28 cellular contexts compared by ENCODE assay signal in genomic region chr19:45822716-45823115, GRCh38. TPM values are rescaled to one million over a fixed set of nuclear protein-coding genes. Genes with fewer than 3 reads are reported as not detected.
DNase-seq lines count a peak whose midpoint lies in the region; ATAC-seq, FAIRE-seq and TF ChIP-seq lines count a peak whose summit lies in the region.
"Had no signal": no experiment of that assay in that cellular context is flagged by ENCODE, and none has a peak within 500 bp of the region (broad histone marks: within the 10 kb centered on the region; RNA-seq: fewer than 3 reads in every experiment).

No MANE protein-coding gene starts in this region.

- H3K27me3 ChIP-seq in IMR-90 (ENCODE audit: control insufficient read depth, insufficient read depth, low read length) (no peaks in the 10 kb centered on the region), bronchial epithelial cell (ENCODE audit: control insufficient read depth, insufficient read depth, low read length) (no peaks in the 10 kb centered on the region), neuronal stem cell (ENCODE audit: control insufficient read depth in 3 of 3, insufficient read depth in 3 of 3, low read depth in 1 of 3, low read length in 3 of 3) (no peaks in the 10 kb centered on the region), foreskin keratinocyte (no peaks in the 10 kb centered on the region)
- H3K27me3 ChIP-seq: BE2C; BLaER1 treated with 17β-estradiol and CSF1 and Interleukin-3, amounts not matched to agents 10 nM and 100 nM had no signal

- no peak overlapping the region for H4K5ac ChIP-seq in IMR-90 (ENCODE audit: low read depth, low read length)

- TF ChIP-seq POLR2A in IMR-90 (IDR thresholded peaks at IDR 0.05; ENCODE audit: low read depth, low read length): no peak

- in situ Hi-C loops in IMR-90 (cut with MboI; ENCODE audit: low sequenced_read_pairs): no loop called here

- no peak overlapping the region for H3K4me2 ChIP-seq in IMR-90 (ENCODE audit: low read depth, low read length)
- no peak overlapping the region for H3K4me2 ChIP-seq in neuronal stem cell (ENCODE audit: insufficient read depth, low read length, poor library complexity, severe bottlenecking)
- H3K4me2 ChIP-seq: A549; BLaER1 treated with 17β-estradiol and CSF1 and Interleukin-3, amounts not matched to agents 10 nM and 100 nM; GM23338 had no signal

- no peak overlapping the region for H4K8ac ChIP-seq in IMR-90 (ENCODE audit: low read depth in 2 of 2, low read length in 2 of 2)
- no peak overlapping the region for H4K8ac ChIP-seq in neuronal stem cell (ENCODE audit: low read depth, low read length)

- no TSS peak for BruUV-seq in IMR-90 (replicated peaks; lab: Mats Ljungman, UMichigan)

- H3K4ac ChIP-seq in IMR-90 (ENCODE audit: low read depth, low read length): no peak overlapping the region
- no peak overlapping the region for H3K4ac ChIP-seq in neuronal stem cell (ENCODE audit: low read length)

- H3K9ac ChIP-seq in IMR-90 (ENCODE audit: low read depth, low read length) (no peak overlapping the region), neuronal stem cell (ENCODE audit: low read depth, low read length, poor library complexity) (peak overlapping the region; percentile 34)
- H3K9ac ChIP-seq: BLaER1 treated with 17β-estradiol and CSF1 and Interleukin-3, amounts not matched to agents 10 nM and 100 nM had no signal

- no peak overlapping the region for H3K4me3 ChIP-seq in IMR-90 (ENCODE audit: insufficient read depth, low read depth, low read length)
- H3K4me3 ChIP-seq in bronchial epithelial cell (ENCODE audit: low read depth, low read length): no peak overlapping the region
- H3K4me3 ChIP-seq in neuronal stem cell (ENCODE audit: low read length in 2 of 2): no peak overlapping the region
- H3K4me3 ChIP-seq: A549; BLaER1 treated with 17β-estradiol and CSF1 and Interleukin-3, amounts not matched to agents 10 nM and 100 nM; GM23338 had no signal

- DNase-seq in ELR (ENCODE audit: low read depth) (peak; percentile 17), IMR-90 (no peak), bronchial epithelial cell (ENCODE audit: low read depth) (peak; percentile 14), neuronal stem cell (ENCODE audit: low spot score) (no peak), foreskin keratinocyte (no peak), NCI-H2029 treated with DMSO at 0.1 percent for 48 hours (lab: John Stamatoyannopoulos, UW) (no peak), ecto neural progenitor cell (ENCODE audit: low spot score) (no peak), COLO829 (ENCODE audit: low spot score) (no peak)
- DNase-seq: 8988T; ACHN; AML-193; BE2C; Calu3; CD4-positive, alpha-beta T cell; CD8-positive, alpha-beta memory T cell; COR-L47; DMS53; DMS79 treated with DMSO at 0.1 percent for 48 hours; H9; HFFc6 had no signal

- H4K91ac ChIP-seq in IMR-90 (ENCODE audit: insufficient read depth, low read depth, low read length): no peak overlapping the region
- H4K91ac ChIP-seq in neuronal stem cell (ENCODE audit: low read depth, low read length, poor library complexity): no peak overlapping the region

- no peak overlapping the region for H3K14ac ChIP-seq in IMR-90 (replicated peaks; ENCODE audit: low read depth, low read length)
- H3K14ac ChIP-seq in neuronal stem cell (ENCODE audit: low read length): no peak overlapping the region

- no peak for ATAC-seq in IMR-90 (ENCODE audit: low read depth)
- no peak for ATAC-seq in foreskin keratinocyte
- ATAC-seq: A549, GM23338, HCT116 had no signal

- H3K36me3 ChIP-seq in IMR-90 (ENCODE audit: control insufficient read depth, insufficient read depth, low read length) (peaks cover 77% of the 10 kb centered on the region), bronchial epithelial cell (ENCODE audit: control insufficient read depth, insufficient read depth, low read length) (peaks cover 39% of the 10 kb centered on the region), neuronal stem cell (replicated peaks in 1 of 2; ENCODE audit: control insufficient read depth in 2 of 2, insufficient read depth in 2 of 2, low read length in 2 of 2) (peaks cover 55 to 85% of the 10 kb centered on the region in 2 donors)

- H3K4me1 ChIP-seq in IMR-90 (ENCODE audit: control insufficient read depth, insufficient read depth, low read length): no peaks in the 10 kb centered on the region
- H3K4me1 ChIP-seq in neuronal stem cell (ENCODE audit: control insufficient read depth in 2 of 2, insufficient read depth in 1 of 2, low read depth in 1 of 2, low read length in 2 of 2): peaks cover 1 to 3% of the 10 kb centered on the region in 2 donors
- H3K4me1 ChIP-seq in foreskin keratinocyte: peaks cover 7% of the 10 kb centered on the region

- TF ChIP-seq CTCF in IMR-90 (conservative IDR thresholded peaks at IDR 0.05; ENCODE audit: low read depth, low read length): no peak
- TF ChIP-seq CTCF in bronchial epithelial cell (IDR thresholded peaks at IDR 0.05; ENCODE audit: insufficient read depth, low read length, severe bottlenecking): no peak
- no peak for TF ChIP-seq CTCF in foreskin keratinocyte (conservative IDR thresholded peaks at IDR 0.05)

- H3K56ac ChIP-seq in IMR-90 (ENCODE audit: extremely low read depth, insufficient read depth, low read length): no peak overlapping the region

- H2BK120ac ChIP-seq in IMR-90 (ENCODE audit: low read depth, low read length) (no peak overlapping the region), neuronal stem cell (ENCODE audit: low read depth, low read length) (no peak overlapping the region)

- H3K27ac ChIP-seq in IMR-90 (ENCODE audit: insufficient read depth, low read length) (no peak overlapping the region), neuronal stem cell (replicated peaks; ENCODE audit: low read length) (no peak overlapping the region), foreskin keratinocyte (no peak overlapping the region)
- H3K27ac ChIP-seq: A549; BLaER1 treated with 17β-estradiol and CSF1 and Interleukin-3, amounts not matched to agents 10 nM and 100 nM had no signal

- no peaks in the 10 kb centered on the region for H3K9me1 ChIP-seq in IMR-90 (ENCODE audit: insufficient read depth, low read length)

- POLR2A ChIA-PET in IMR-90 (lab: Charles Lee; ENCODE audit: unreplicated experiment): no interaction called here

- H3K23ac ChIP-seq in IMR-90 (ENCODE audit: low read depth, low read length) (no peak overlapping the region), neuronal stem cell (ENCODE audit: low read depth, low read length, poor library complexity) (no peak overlapping the region)

- H2BK20ac ChIP-seq in IMR-90 (ENCODE audit: low read depth, low read length): no peak overlapping the region

- H3K18ac ChIP-seq in IMR-90 (ENCODE audit: low read depth, low read length) (no peak overlapping the region), neuronal stem cell (ENCODE audit: low read length) (no peak overlapping the region)

- intact Hi-C loops in IMR-90 (cut with micrococcal nuclease): no loop called here

- H2BK5ac ChIP-seq in IMR-90 (ENCODE audit: low read depth, low read length, poor library complexity, severe bottlenecking) (no peak overlapping the region), neuronal stem cell (ENCODE audit: low read length) (peak overlapping the region; percentile 4)

- TF ChIP-seq RAD21 in IMR-90 (IDR thresholded peaks at IDR 0.05; ENCODE audit: low read length): no peak

- H3K79me1 ChIP-seq in IMR-90 (ENCODE audit: low read depth in 1 of 2, low read length in 2 of 2): no peaks in the 10 kb centered on the region; a peak in 1 of 4 replicates
- peaks cover 2% of the 10 kb centered on the region for H3K79me1 ChIP-seq in neuronal stem cell (ENCODE audit: low read depth, low read length)

- H3K9me3 ChIP-seq in IMR-90 (ENCODE audit: control insufficient read depth, insufficient read depth, low read length) (no peaks in the 10 kb centered on the region), neuronal stem cell (replicated peaks in 1 of 2; ENCODE audit: control insufficient read depth in 2 of 2, insufficient read depth in 1 of 2, low read depth in 1 of 2, low read length in 2 of 2) (peaks cover 0 to 2% of the 10 kb centered on the region in 2 donors)
- H3K9me3 ChIP-seq: A549; BE2C; BLaER1 treated with 17β-estradiol and CSF1 and Interleukin-3, amounts not matched to agents 10 nM and 100 nM had no signal

- H4K20me1 ChIP-seq in IMR-90 (ENCODE audit: insufficient read depth, low read length): peaks cover 7% of the 10 kb centered on the region; the same call in 1 of the 2 replicates

- no peak overlapping the region for H2AK9ac ChIP-seq in IMR-90 (replicated peaks; ENCODE audit: low read depth, low read length, poor library complexity)

- H2BK15ac ChIP-seq in IMR-90 (ENCODE audit: low read depth, low read length): no peak overlapping the region
- H2BK15ac ChIP-seq in neuronal stem cell (ENCODE audit: low read length): no peak overlapping the region

- no CpG with 5 or more reads among the region's 5 CpGs for WGBS in IMR-90 (ENCODE audit: extremely low coverage in 2 of 2, insufficient read length in 1 of 2), 2 experiments
- no CpG with 5 or more reads among the region's 5 CpGs for WGBS in neuronal stem cell (ENCODE audit: extremely low coverage in 2 of 2, insufficient read length in 2 of 2, insufficient replicate concordance in 1 of 2), 2 donors

- no peak for FAIRE-seq in bronchial epithelial cell (lab: Jason Lieb, UNC)
- FAIRE-seq: A549, G401.6, GM12892 had no signal

- dilution Hi-C loops in IMR-90 (cut with HindIII; ENCODE audit: low sequenced_read_pairs, unreplicated experiment): no loop called here

- no peak overlapping the region for H2BK12ac ChIP-seq in neuronal stem cell (ENCODE audit: low read length)

- H2AK5ac ChIP-seq in IMR-90 (ENCODE audit: low read depth, low read length): no peak overlapping the region
- no peak overlapping the region for H2AK5ac ChIP-seq in neuronal stem cell (ENCODE audit: low read depth, low read length)

- CTCF ChIA-PET in IMR-90 (lab: Yijun Ruan, JAX): no interaction called here

- H2AFZ ChIP-seq in IMR-90 (replicated peaks; ENCODE audit: low read length, poor library complexity) (peak overlapping the region; percentile 32), neuronal stem cell (ENCODE audit: low read length) (no peak overlapping the region)
- H2AFZ ChIP-seq: GM23338 had no signal

RNA-seq across cellular contexts. Expression of gene RSPH6A, which starts 7.6 kb away (rescaled TPM):
- under 0.01 TPM in 2 replicates for total RNA-seq in IMR-90 (2012; rRNA removed)
- polyA plus RNA-seq in IMR-90 (2012; rRNA removed): 0.09 TPM in 1 of 2 replicates, not detected in the other
- polyA plus RNA-seq in IMR-90 (2012; cell fraction: cytosol; rRNA removed): 0.04 TPM in 1 of 2 replicates, not detected in the other
- 0.04 and 0.05 TPM in 2 replicates for polyA plus RNA-seq in IMR-90 (2012; cell fraction: nucleus; rRNA removed; ENCODE audit: low replicate concordance)
- total RNA-seq in bronchial epithelial cell: under 0.01 TPM in 1 of 2 replicates, not detected in the other
- not detected for polyA plus RNA-seq in neuronal stem cell (2013, experiment 1 of 2)
- polyA plus RNA-seq in neuronal stem cell (2013, experiment 2 of 2): 0.03 TPM
- total RNA-seq in foreskin keratinocyte: 0.24 TPM in 1 of 2 replicates, not detected in the other
- 0.08 TPM in 1 of 2 replicates, not detected in the other for polyA plus RNA-seq in foreskin keratinocyte
- total RNA-seq: H4 had no signal
- polyA plus RNA-seq: A549; CD14-positive monocyte; CD8-positive, alpha-beta memory T cell had no signal

RNA-seq across cellular contexts. Expression of gene DMWD, which starts 30.1 kb away (rescaled TPM):
- 9.7 and 10.0 TPM in 2 replicates for total RNA-seq in IMR-90 (2012; rRNA removed)
- polyA plus RNA-seq in IMR-90 (2012; rRNA removed): 28.5 and 33.1 TPM in 2 replicates
- 16.5 and 25.3 TPM in 2 replicates for polyA plus RNA-seq in IMR-90 (2012; cell fraction: cytosol; rRNA removed)
- polyA plus RNA-seq in IMR-90 (2012; cell fraction: nucleus; rRNA removed; ENCODE audit: low replicate concordance): 159 and 263 TPM in 2 replicates
- 25.3 and 29.0 TPM in 2 replicates for total RNA-seq in bronchial epithelial cell
- 36.3 TPM for polyA plus RNA-seq in neuronal stem cell (2013, experiment 1 of 2)
- 35.8 TPM for polyA plus RNA-seq in neuronal stem cell (2013, experiment 2 of 2)
- 39.8 TPM in 2 replicates for total RNA-seq in foreskin keratinocyte
- 26.4 and 27.7 TPM in 2 replicates for polyA plus RNA-seq in foreskin keratinocyte

RNA-seq across cellular contexts. Expression of gene SYMPK, which starts 40.2 kb away (rescaled TPM):
- total RNA-seq in IMR-90 (2012; rRNA removed) (33.6 and 35.3 TPM in 2 replicates), bronchial epithelial cell (27.9 and 29.7 TPM in 2 replicates), foreskin keratinocyte (45.7 and 46.9 TPM in 2 replicates)
- polyA plus RNA-seq in IMR-90 (2012; rRNA removed) (70.0 and 71.5 TPM in 2 replicates), foreskin keratinocyte (54.8 and 55.6 TPM in 2 replicates)
- polyA plus RNA-seq in IMR-90 (2012; cell fraction: cytosol; rRNA removed): 32.0 and 52.6 TPM in 2 replicates
- polyA plus RNA-seq in IMR-90 (2012; cell fraction: nucleus; rRNA removed; ENCODE audit: low replicate concordance): 124 and 193 TPM in 2 replicates
- 58.0 TPM for polyA plus RNA-seq in neuronal stem cell (2013, experiment 1 of 2)
- polyA plus RNA-seq in neuronal stem cell (2013, experiment 2 of 2): 59.5 TPM

RNA-seq across cellular contexts. Expression of gene DMPK, which starts 40.4 kb away (rescaled TPM):
- total RNA-seq in IMR-90 (2012; rRNA removed): 7.9 and 10.0 TPM in 2 replicates
- polyA plus RNA-seq in IMR-90 (2012; rRNA removed): 48.5 and 50.7 TPM in 2 replicates
- polyA plus RNA-seq in IMR-90 (2012; cell fraction: cytosol; rRNA removed): 39.1 and 50.8 TPM in 2 replicates
- 395 and 718 TPM in 2 replicates for polyA plus RNA-seq in IMR-90 (2012; cell fraction: nucleus; rRNA removed; ENCODE audit: low replicate concordance)
- total RNA-seq in bronchial epithelial cell: 4.7 and 9.1 TPM in 2 replicates
- 29.4 TPM for polyA plus RNA-seq in neuronal stem cell (2013, experiment 1 of 2)
- polyA plus RNA-seq in neuronal stem cell (2013, experiment 2 of 2): 28.6 TPM
- total RNA-seq in foreskin keratinocyte: 7.4 and 8.4 TPM in 2 replicates
- 8.0 and 9.8 TPM in 2 replicates for polyA plus RNA-seq in foreskin keratinocyte

RNA-seq across cellular contexts. Expression of gene FOXA3, which starts 41.4 kb away (rescaled TPM):
- not detected in 2 replicates for total RNA-seq in IMR-90 (2012; rRNA removed)
- polyA plus RNA-seq in IMR-90 (2012; rRNA removed): not detected in 2 replicates
- polyA plus RNA-seq in IMR-90 (2012; cell fraction: cytosol; rRNA removed): 0.01 TPM in 1 of 2 replicates, not detected in the other
- not detected in 2 replicates for polyA plus RNA-seq in IMR-90 (2012; cell fraction: nucleus; rRNA removed; ENCODE audit: low replicate concordance)
- not detected in 2 replicates for total RNA-seq in bronchial epithelial cell
- polyA plus RNA-seq in neuronal stem cell (2013, experiment 1 of 2): 5.9 TPM
- 5.6 TPM for polyA plus RNA-seq in neuronal stem cell (2013, experiment 2 of 2)
- total RNA-seq in foreskin keratinocyte: 0.04 TPM in 1 of 2 replicates, not detected in the other
- polyA plus RNA-seq in foreskin keratinocyte: 0.02 and 0.10 TPM in 2 replicates
- total RNA-seq: CD4-positive, alpha-beta T cell; HFFc6 had no signal
- polyA plus RNA-seq: CD14-positive monocyte; CD8-positive, alpha-beta memory T cell had no signal

Comparison
In these comparisons a context has a peak if more than half of its experiments do, and no peak if none do; other contexts are left out.
1. DNase-seq: peak in ELR (single experiment) and bronchial epithelial cell (single experiment); none in IMR-90 (single experiment), neuronal stem cell (single experiment), foreskin keratinocyte (0 of 2), NCI-H2029 treated with DMSO at 0.1 percent for 48 hours (single experiment), ecto neural progenitor cell (single experiment) and COLO829 (single experiment).